18 cellular contexts compared by ENCODE assay signal in the genomic region with DNA sequence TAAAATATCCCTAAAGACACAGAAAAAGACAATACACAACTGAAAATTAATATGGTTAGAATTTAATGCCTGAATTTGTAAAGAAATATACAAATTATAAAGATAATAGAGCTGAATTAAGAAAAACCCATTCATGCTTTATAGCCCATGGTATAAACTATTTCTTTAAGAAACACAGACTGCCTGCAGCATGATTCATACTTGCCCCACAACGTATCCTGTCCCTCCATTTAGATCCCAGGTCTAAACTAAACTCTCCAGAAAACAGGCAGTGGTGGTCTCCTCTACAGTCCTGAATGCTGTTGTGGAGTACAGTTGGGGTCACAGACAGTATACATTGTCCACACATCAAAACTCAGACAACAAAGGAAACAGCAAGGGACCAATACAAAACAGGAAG. TPM values are rescaled to one million over a fixed set of nuclear protein-coding genes. Genes with fewer than 3 reads are reported as not detected.
DNase-seq lines count a peak whose midpoint lies in the region; ATAC-seq, FAIRE-seq and TF ChIP-seq lines count a peak whose summit lies in the region.
"Had no signal": no experiment of that assay in that cellular context is flagged by ENCODE, and none has a peak within 500 bp of the region (broad histone marks: within the 10 kb centered on the region; RNA-seq: fewer than 3 reads in every experiment).

No MANE protein-coding gene starts in this region.

- intact Hi-C loops in activated CD4-positive, alpha-beta memory T cell treated with anti-CD3 and anti-CD28 coated beads for 36 hours (cut with micrococcal nuclease): no loop called here

- no peak overlapping the region for H3K4me3 Mint-ChIP-seq in activated CD4-positive, alpha-beta memory T cell treated with anti-CD3 and anti-CD28 coated beads for 36 hours
- no peak overlapping the region for H3K4me3 Mint-ChIP-seq in activated CD4-positive, alpha-beta memory T cell treated with anti-CD3 and anti-CD28 coated beads, Interleukin-2, amount 10 ng/mL, durations not matched to agents 7 days and 5 days
- peak overlapping the region in 7 of 10 donors; percentile 0 to 71 (median 57) for H3K4me3 Mint-ChIP-seq in naive thymus-derived CD8-positive, alpha-beta T cell

- H3K4me1 Mint-ChIP-seq in activated CD4-positive, alpha-beta memory T cell treated with anti-CD3 and anti-CD28 coated beads for 36 hours (ENCODE audit: low read depth): peaks cover 55% of the 10 kb centered on the region
- H3K4me1 Mint-ChIP-seq in activated CD4-positive, alpha-beta memory T cell treated with anti-CD3 and anti-CD28 coated beads, Interleukin-2, amount 10 ng/mL, durations not matched to agents 7 days and 5 days: peaks cover 20% of the 10 kb centered on the region
- peaks cover 28 to 72% (median 51%) of the 10 kb centered on the region in 4 donors for H3K4me1 Mint-ChIP-seq in naive thymus-derived CD8-positive, alpha-beta T cell

- H3K4me2 ChIP-seq in KMS-11: peak overlapping the region; percentile 32; the same call in 1 of the 2 replicates

- H3K4me1 ChIP-seq in KMS-11 (ENCODE audit: low read depth, poor library complexity, severe bottlenecking): peaks cover 100% of the 10 kb centered on the region

- FAIRE-seq in bronchial epithelial cell (lab: Jason Lieb, UNC) (no peak), HTR-8/SVneo (lab: Jason Lieb, UNC) (no peak)
- FAIRE-seq: D721Med had no signal

- H3K27me3 ChIP-seq in KMS-11 (ENCODE audit: insufficient read depth, low read depth): no peaks in the 10 kb centered on the region
- no peaks in the 10 kb centered on the region for H3K27me3 ChIP-seq in bronchial epithelial cell (ENCODE audit: control insufficient read depth, insufficient read depth, low read length)
- H3K27me3 ChIP-seq: body of pancreas had no signal

- ATAC-seq in naive thymus-derived CD8-positive, alpha-beta T cell: no peak
- ATAC-seq in GM19452 (IDR thresholded peaks at IDR 0.05; ENCODE audit: unreplicated experiment): no peak
- ATAC-seq: body of pancreas had no signal

- H3K36me3 Mint-ChIP-seq in activated CD4-positive, alpha-beta memory T cell treated with anti-CD3 and anti-CD28 coated beads for 36 hours: peaks cover 42% of the 10 kb centered on the region
- peaks cover 44% of the 10 kb centered on the region for H3K36me3 Mint-ChIP-seq in activated CD4-positive, alpha-beta memory T cell treated with anti-CD3 and anti-CD28 coated beads, Interleukin-2, amount 10 ng/mL, durations not matched to agents 7 days and 5 days (ENCODE audit: low read depth)
- H3K36me3 Mint-ChIP-seq in naive thymus-derived CD8-positive, alpha-beta T cell: peaks cover 9 to 95% (median 18%) of the 10 kb centered on the region in 3 donors

- peaks cover 100% of the 10 kb centered on the region for H3K79me2 ChIP-seq in KMS-11 (ENCODE audit: insufficient read depth, low read depth)

- H2AFZ ChIP-seq in KMS-11 (ENCODE audit: low read depth): no peak overlapping the region

- H3K27ac ChIP-seq in KMS-11: peak overlapping the region; percentile 34; the same call in 1 of the 2 replicates
- H3K27ac ChIP-seq: body of pancreas had no signal

- H3K9me3 Mint-ChIP-seq in activated CD4-positive, alpha-beta memory T cell treated with anti-CD3 and anti-CD28 coated beads for 36 hours: no peaks in the 10 kb centered on the region
- no peaks in the 10 kb centered on the region for H3K9me3 Mint-ChIP-seq in activated CD4-positive, alpha-beta memory T cell treated with anti-CD3 and anti-CD28 coated beads, Interleukin-2, amount 10 ng/mL, durations not matched to agents 7 days and 5 days
- H3K9me3 Mint-ChIP-seq in naive thymus-derived CD8-positive, alpha-beta T cell: no peaks in the 10 kb centered on the region

- peaks cover 42% of the 10 kb centered on the region for H4K20me1 ChIP-seq in KMS-11 (ENCODE audit: insufficient read depth)

- TF ChIP-seq CTCF in KMS-11 (conservative IDR thresholded peaks at IDR 0.05; ENCODE audit: low read depth, low read length) (no peak), bronchial epithelial cell (IDR thresholded peaks at IDR 0.05; ENCODE audit: insufficient read depth, low read length, severe bottlenecking) (no peak)

- no peak for DNase-seq in activated CD4-positive, alpha-beta memory T cell treated with anti-CD3 and anti-CD28 coated beads for 36 hours
- DNase-seq in activated CD4-positive, alpha-beta memory T cell treated with anti-CD3 and anti-CD28 coated beads, Interleukin-2, amount 10 ng/mL, durations not matched to agents 7 days and 5 days: no peak
- DNase-seq in bronchial epithelial cell (ENCODE audit: low read depth) (peak; percentile 44), HTR-8/SVneo (ENCODE audit: insufficient read length, low spot score) (no peak), NCI-H524 (lab: John Stamatoyannopoulos, UW) (no peak)
- no peak for DNase-seq in naive thymus-derived CD8-positive, alpha-beta T cell
- DNase-seq: activated CD8-positive, alpha-beta memory T cell treated with anti-CD3 and anti-CD28 coated beads, Interleukin-2, amount 50 U/mL, for 4 hours; body of pancreas; effector CD4-positive, alpha-beta T cell; H7; Karpas-422; NCI-H187 treated with DMSO at 0.1 percent for 48 hours; NCI-H774; posterior cingulate gyrus; SHP77 had no signal

- POLR2A ChIA-PET in activated CD4-positive, alpha-beta memory T cell treated with anti-CD3 and anti-CD28 coated beads for 36 hours (lab: Charles Lee): interaction anchor here (0.7 kb wide), 1 partner anchor 57 kb away, joined by 3 read pairs; no protein-coding TSS in a partner anchor
- POLR2A ChIA-PET in activated CD4-positive, alpha-beta memory T cell treated with anti-CD3 and anti-CD28 coated beads, Interleukin-2, amount 10 ng/mL, durations not matched to agents 7 days and 5 days (lab: Charles Lee): interaction anchor here (0.6 to 1.2 kb wide), 2 partner anchors 24 to 517 kb away, joined by 3 read pairs; no protein-coding TSS in a partner anchor
- POLR2A ChIA-PET in naive thymus-derived CD8-positive, alpha-beta T cell (lab: Charles Lee): interaction anchor here (1.0 kb wide), 1 partner anchor 884 kb away, joined by 3 read pairs; no protein-coding TSS in a partner anchor

- H3K27me3 Mint-ChIP-seq in activated CD4-positive, alpha-beta memory T cell treated with anti-CD3 and anti-CD28 coated beads for 36 hours: no peaks in the 10 kb centered on the region
- no peaks in the 10 kb centered on the region for H3K27me3 Mint-ChIP-seq in activated CD4-positive, alpha-beta memory T cell treated with anti-CD3 and anti-CD28 coated beads, Interleukin-2, amount 10 ng/mL, durations not matched to agents 7 days and 5 days
- no peaks in the 10 kb centered on the region for H3K27me3 Mint-ChIP-seq in naive thymus-derived CD8-positive, alpha-beta T cell

- H3K9ac ChIP-seq in KMS-11: no peak overlapping the region

- H3K4me3 ChIP-seq in KMS-11 (IDR thresholded peaks at IDR 0.05; ENCODE audit: insufficient read depth, low read depth, low read length) (no peak overlapping the region), bronchial epithelial cell (ENCODE audit: low read depth, low read length) (no peak overlapping the region)
- H3K4me3 ChIP-seq: body of pancreas had no signal

- H3K36me3 ChIP-seq in KMS-11 (ENCODE audit: insufficient read depth) (peaks cover 76% of the 10 kb centered on the region), bronchial epithelial cell (ENCODE audit: control insufficient read depth, insufficient read depth, low read length) (peaks cover 1% of the 10 kb centered on the region)

- peak overlapping the region; percentile 51 for H3K27ac Mint-ChIP-seq in activated CD4-positive, alpha-beta memory T cell treated with anti-CD3 and anti-CD28 coated beads for 36 hours
- H3K27ac Mint-ChIP-seq in activated CD4-positive, alpha-beta memory T cell treated with anti-CD3 and anti-CD28 coated beads, Interleukin-2, amount 10 ng/mL, durations not matched to agents 7 days and 5 days: no peak overlapping the region
- H3K27ac Mint-ChIP-seq in naive thymus-derived CD8-positive, alpha-beta T cell: peak overlapping the region in 8 of 10 donors; percentile 37 to 81 (median 68)

- CTCF ChIA-PET in activated CD4-positive, alpha-beta memory T cell treated with anti-CD3 and anti-CD28 coated beads for 36 hours (lab: Charles Lee): interaction anchor here (1.7 kb wide), 1 partner anchor 232 kb away, joined by 8 read pairs; no protein-coding TSS in a partner anchor
- CTCF ChIA-PET in activated CD4-positive, alpha-beta memory T cell treated with anti-CD3 and anti-CD28 coated beads, Interleukin-2, amount 10 ng/mL, durations not matched to agents 7 days and 5 days (lab: Charles Lee): interaction anchor here (0.6 to 0.7 kb wide), 2 partner anchors 25 to 34 kb away, joined by 3 read pairs; partner anchors contain the start of gene IL6ST

RNA-seq across cellular contexts. Expression of gene IL6ST, which starts 24.8 kb away (rescaled TPM):
- 10 to 100 TPM; 61.0 to 64.1 TPM for total RNA-seq in activated CD4-positive, alpha-beta memory T cell treated with anti-CD3 and anti-CD28 coated beads for 36 hours
- total RNA-seq in activated CD4-positive, alpha-beta memory T cell treated with anti-CD3 and anti-CD28 coated beads, Interleukin-2, amount 10 ng/mL, durations not matched to agents 7 days and 5 days: 10 to 100 TPM; 51.0 to 53.4 TPM
- 42.5 and 50.8 TPM in 2 replicates for total RNA-seq in bronchial epithelial cell
- total RNA-seq in naive thymus-derived CD8-positive, alpha-beta T cell: 100 to 1,000 TPM; 126 to 131 TPM
- 10 to 100 TPM; 39.5 to 64.7 (median 54.9) TPM for polyA plus RNA-seq in naive thymus-derived CD8-positive, alpha-beta T cell

Comparison
In these comparisons a context has a peak if more than half of its experiments do, and no peak if none do; other contexts are left out.
1. H3K4me3 Mint-ChIP-seq: peak in naive thymus-derived CD8-positive, alpha-beta T cell (7 of 10); none in activated CD4-positive, alpha-beta memory T cell treated with anti-CD3 and anti-CD28 coated beads for 36 hours (single experiment) and activated CD4-positive, alpha-beta memory T cell treated with anti-CD3 and anti-CD28 coated beads, Interleukin-2, amount 10 ng/mL, durations not matched to agents 7 days and 5 days (single experiment).